Comparison of ENCODE assay signal across 10 cellular contexts in the genomic region with DNA sequence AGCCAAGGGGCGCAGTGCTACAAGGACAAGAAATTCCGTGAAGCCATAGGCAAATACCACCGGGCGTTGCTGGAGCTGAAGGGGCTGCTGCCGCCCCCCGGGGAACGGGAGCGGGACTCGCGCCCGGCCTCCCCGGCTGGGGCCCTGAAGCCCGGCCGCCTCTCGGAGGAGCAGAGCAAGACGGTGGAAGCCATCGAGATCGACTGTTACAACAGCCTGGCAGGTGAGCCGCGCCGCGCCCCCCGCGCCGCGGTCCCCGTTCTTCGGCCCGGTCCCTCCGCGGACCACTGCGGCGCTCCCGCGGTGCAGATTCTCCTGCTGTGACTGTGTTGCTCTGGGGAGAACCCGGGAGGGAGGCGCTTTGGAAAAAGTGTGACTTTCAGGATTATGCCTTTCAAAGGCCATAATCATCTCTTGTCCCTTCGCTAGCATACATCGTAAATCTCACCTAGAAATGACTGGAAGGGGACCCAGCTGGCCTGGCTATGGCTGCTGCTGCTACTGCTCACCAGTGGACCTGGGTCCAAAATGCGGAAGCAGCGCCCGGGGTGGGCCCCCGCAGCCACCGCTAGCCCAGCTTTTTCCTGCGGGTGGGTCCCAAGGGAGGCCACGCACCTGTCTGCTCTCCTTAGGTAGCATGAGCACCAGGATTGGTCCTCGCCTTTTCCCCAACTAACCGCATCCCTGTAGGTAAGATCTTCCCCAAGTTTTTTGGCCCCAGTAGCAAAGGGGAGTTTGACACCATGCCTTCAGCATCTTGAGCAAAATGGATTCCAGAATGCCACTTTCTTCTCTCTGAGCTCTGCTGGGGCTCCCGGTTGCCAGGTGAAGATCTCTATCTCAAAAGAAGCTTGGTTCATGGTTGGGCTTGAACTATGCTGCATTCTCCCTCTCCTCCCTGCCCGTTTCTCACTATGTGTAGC.
DNase-seq lines count a peak whose midpoint lies in the region; ATAC-seq, FAIRE-seq and TF ChIP-seq lines count a peak whose summit lies in the region.
"Had no signal": no experiment of that assay in that cellular context is flagged by ENCODE, and none has a peak within 500 bp of the region (broad histone marks: within the 10 kb centered on the region; RNA-seq: fewer than 3 reads in every experiment).

No MANE protein-coding gene starts in this region.

- H3K4me3 ChIP-seq in mucosa of rectum (ENCODE audit: low read length in 2 of 2), result peak overlapping the region; percentile 59 to 75

- TF ChIP-seq CTCF in VCaP (conservative IDR thresholded peaks at IDR 0.05), result no peak

- H3K9ac ChIP-seq in mucosa of rectum (ENCODE audit: low read depth in 1 of 2, low read length in 2 of 2), result peak overlapping the region; percentile 49 to 60

- peak; percentile 81 for FAIRE-seq in urothelium cell line (lab: Jason Lieb, UNC)
- FAIRE-seq: colon, G401.6 had no signal

- ATAC-seq in HG03520 (IDR thresholded peaks at IDR 0.05; ENCODE audit: unreplicated experiment), result peak; percentile 18

- H3K9me3 ChIP-seq in mucosa of rectum (ENCODE audit: control insufficient read depth in 2 of 2, low read length in 2 of 2), result no peaks in the 10 kb centered on the region

- no peaks in the 10 kb centered on the region for H3K36me3 ChIP-seq in mucosa of rectum (ENCODE audit: control insufficient read depth in 2 of 2, insufficient read depth in 2 of 2, low read length in 2 of 2)

- H3K27ac ChIP-seq in VCaP (peak overlapping the region; percentile 74), mucosa of rectum (ENCODE audit: low read depth in 2 of 2, low read length in 2 of 2) (peak overlapping the region in 1 of 2 donors; percentile 43)

- peaks cover 8 to 11% of the 10 kb centered on the region in 2 donors for H3K4me1 ChIP-seq in mucosa of rectum (ENCODE audit: control insufficient read depth in 2 of 2, insufficient read depth in 2 of 2, low read length in 2 of 2)

- peaks cover 7 to 21% of the 10 kb centered on the region in 2 donors for H3K27me3 ChIP-seq in mucosa of rectum (ENCODE audit: control insufficient read depth in 2 of 2, insufficient read depth in 2 of 2, low read length in 2 of 2)

- peak; percentile 46 for DNase-seq in NCI-H345 (lab: John Stamatoyannopoulos, UW)
- no peak for DNase-seq in NCI-H345 treated with DMSO at 0.1 percent for 48 hours (lab: John Stamatoyannopoulos, UW; ENCODE audit: unreplicated experiment)
- peak; percentile 10 for DNase-seq in effector CD8-positive, alpha-beta T cell (lab: John Stamatoyannopoulos, UW)
- peak; percentile 57 for DNase-seq in urothelium cell line (ENCODE audit: low spot score)
- no peak for DNase-seq in NCI-H2081 treated with DMSO at 0.1 percent for 48 hours (lab: John Stamatoyannopoulos, UW)

Comparison
In these comparisons a context has a peak if more than half of its experiments do, and no peak if none do; other contexts are left out.
1. DNase-seq: peak in NCI-H345 (single experiment), effector CD8-positive, alpha-beta T cell (single experiment) and urothelium cell line (single experiment); none in NCI-H345 treated with DMSO at 0.1 percent for 48 hours (single experiment) and NCI-H2081 treated with DMSO at 0.1 percent for 48 hours (single experiment).